Comparison of ENCODE assay signal across 10 cellular contexts in the genomic region with DNA sequence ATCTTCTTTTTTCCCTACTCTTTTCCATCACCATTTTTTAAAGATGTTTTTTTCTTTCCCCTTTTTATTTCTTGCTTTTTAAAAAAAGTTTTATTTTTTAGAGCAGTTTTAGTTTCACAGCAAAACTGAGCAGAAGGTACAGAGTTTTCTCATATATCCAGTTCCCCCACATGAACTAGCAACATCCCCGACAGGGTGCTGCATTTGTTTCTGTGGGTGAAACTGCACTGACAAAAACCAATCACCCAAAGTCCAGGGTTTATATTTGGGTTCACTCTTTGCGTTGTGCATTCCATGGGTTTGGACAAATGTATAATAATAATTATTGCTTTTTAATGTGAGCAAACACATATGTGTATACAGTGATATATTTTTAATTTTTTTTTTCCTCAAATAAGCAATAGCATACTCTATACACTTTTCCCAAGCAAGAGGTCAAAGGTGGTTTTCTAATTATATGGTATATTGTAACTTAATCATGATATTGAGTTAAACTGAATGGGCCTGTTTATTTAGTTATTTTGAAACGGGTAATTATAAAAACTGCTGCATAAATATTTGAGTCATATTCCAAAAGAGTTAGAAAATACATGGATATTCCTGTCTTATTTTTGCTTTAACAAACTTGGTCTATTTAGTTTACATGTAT. TPM values are rescaled to one million over a fixed set of nuclear protein-coding genes. Genes with fewer than 3 reads are reported as not detected.
DNase-seq lines count a peak whose midpoint lies in the region; ATAC-seq, FAIRE-seq and TF ChIP-seq lines count a peak whose summit lies in the region.
"Had no signal": no experiment of that assay in that cellular context is flagged by ENCODE, and none has a peak within 500 bp of the region (broad histone marks: within the 10 kb centered on the region; RNA-seq: fewer than 3 reads in every experiment).

No MANE protein-coding gene starts in this region.

- CTCF ChIA-PET in PC-3 (lab: Charles Lee) (no interaction called here), endothelial cell of umbilical vein (lab: Charles Lee) (interaction anchor here (0.9 to 1.2 kb wide), 2 partner anchors 8 to 10 kb away, joined by 3 to 4 read pairs; no protein-coding TSS in a partner anchor)

- POLR2A ChIA-PET in PC-3 (lab: Charles Lee; ENCODE audit: unreplicated experiment): no interaction called here
- POLR2A ChIA-PET in endothelial cell of umbilical vein (lab: Charles Lee): no interaction called here

- peaks cover 3% of the 10 kb centered on the region for H3F3A ChIP-seq in PC-3 (ENCODE audit: low read length, unreplicated experiment)

- BruUV-seq in PC-3 (replicated peaks; lab: Mats Ljungman, UMichigan): no TSS peak
- no TSS peak for BruUV-seq in endothelial cell of umbilical vein (replicated peaks; lab: Mats Ljungman, UMichigan)

- H4K20me1 ChIP-seq in PC-3 (ENCODE audit: low read length) (peaks cover 3% of the 10 kb centered on the region; the same call in 1 of the 2 replicates), endothelial cell of umbilical vein (replicated peaks; ENCODE audit: control insufficient read depth, extremely low read depth, insufficient read depth, low read length) (peaks cover 9% of the 10 kb centered on the region)

- TF ChIP-seq POLR2A in endothelial cell of umbilical vein (IDR thresholded peaks at IDR 0.05; ENCODE audit: low read depth, low read length) (no peak), vagina (IDR thresholded peaks at IDR 0.05) (no peak), esophagus muscularis mucosa (IDR thresholded peaks at IDR 0.05; ENCODE audit: low read depth) (no peak)

- TF ChIP-seq EP300 in esophagus muscularis mucosa (IDR thresholded peaks at IDR 0.05): no peak

- no peak overlapping the region for H3K9ac ChIP-seq in PC-3 (ENCODE audit: low read length)
- no peak overlapping the region for H3K9ac ChIP-seq in endothelial cell of umbilical vein (replicated peaks; ENCODE audit: extremely low read depth, insufficient read depth, low read length)

- 72% methylated on average over 3 of the region's 3 CpGs for WGBS in esophagus muscularis mucosa

- peaks cover 81% of the 10 kb centered on the region for H3K4me1 ChIP-seq in left ventricle myocardium inferior
- peaks cover 25% of the 10 kb centered on the region for H3K4me1 ChIP-seq in PC-3 (ENCODE audit: insufficient read depth, low read length)
- peaks cover 29% of the 10 kb centered on the region for H3K4me1 ChIP-seq in endothelial cell of umbilical vein (ENCODE audit: control insufficient read depth, extremely low read depth, insufficient read depth, low read length)
- peaks cover 84% of the 10 kb centered on the region for H3K4me1 ChIP-seq in vagina
- peaks cover 49 to 81% (median 69%) of the 10 kb centered on the region in 4 donors for H3K4me1 ChIP-seq in esophagus muscularis mucosa

- peak overlapping the region; percentile 71 for H3K4me2 ChIP-seq in PC-3 (ENCODE audit: low read length)
- peak overlapping the region; percentile 74 for H3K4me2 ChIP-seq in endothelial cell of umbilical vein (ENCODE audit: insufficient read depth, low read length)

- no peak for ATAC-seq in PC-3
- ATAC-seq in HG03520 (IDR thresholded peaks at IDR 0.05; ENCODE audit: unreplicated experiment): no peak
- ATAC-seq: upper lobe of right lung had no signal

- peak overlapping the region; percentile 59 for H3K27ac ChIP-seq in left ventricle myocardium inferior (replicated peaks)
- H3K27ac ChIP-seq in PC-3 (ENCODE audit: low read length): peak overlapping the region; percentile 41
- no peak overlapping the region for H3K27ac ChIP-seq in endothelial cell of umbilical vein (ENCODE audit: insufficient read depth, low read depth, low read length)
- H3K27ac ChIP-seq in vagina: peak overlapping the region; percentile 20
- H3K27ac ChIP-seq in esophagus muscularis mucosa (replicated peaks in 1 of 4): no peak overlapping the region
- H3K27ac ChIP-seq: upper lobe of right lung had no signal

- H3K9me3 ChIP-seq in left ventricle myocardium inferior (replicated peaks) (no peaks in the 10 kb centered on the region), PC-3 (ENCODE audit: low read length) (no peaks in the 10 kb centered on the region), endothelial cell of umbilical vein (replicated peaks; ENCODE audit: control insufficient read depth, insufficient read depth, low read length) (no peaks in the 10 kb centered on the region), vagina (no peaks in the 10 kb centered on the region), esophagus muscularis mucosa (no peaks in the 10 kb centered on the region)
- H3K9me3 ChIP-seq: upper lobe of right lung had no signal

- H3K79me2 ChIP-seq in PC-3 (ENCODE audit: low read length) (peaks cover 77% of the 10 kb centered on the region), endothelial cell of umbilical vein (ENCODE audit: control insufficient read depth, insufficient read depth, low read length) (peaks cover 77% of the 10 kb centered on the region)

- H3K4me3 ChIP-seq in left ventricle myocardium inferior: peak overlapping the region; percentile 26
- H3K4me3 ChIP-seq in PC-3 (ENCODE audit: low read length): peak overlapping the region; percentile 42; the same call in 1 of the 2 replicates
- H3K4me3 ChIP-seq in endothelial cell of umbilical vein (replicated peaks in 1 of 3; ENCODE audit: insufficient read depth in 1 of 3, low read depth in 1 of 3, low read length in 3 of 3): peak overlapping the region in 1 of 3 experiments; percentile 35
- peak overlapping the region in 1 of 2 donors; percentile 7 for H3K4me3 ChIP-seq in vagina
- no peak overlapping the region for H3K4me3 ChIP-seq in esophagus muscularis mucosa
- H3K4me3 ChIP-seq: upper lobe of right lung had no signal

- FAIRE-seq in endothelial cell of umbilical vein (lab: Jason Lieb, UNC): no peak
- FAIRE-seq: RCC 7860 had no signal

- no peaks in the 10 kb centered on the region for H3K27me3 ChIP-seq in left ventricle myocardium inferior (ENCODE audit: low read depth)
- no peaks in the 10 kb centered on the region for H3K27me3 ChIP-seq in PC-3 (ENCODE audit: low read length)
- H3K27me3 ChIP-seq in endothelial cell of umbilical vein (ENCODE audit: control insufficient read depth in 2 of 2, insufficient read depth in 2 of 2, low read length in 2 of 2): no peaks in the 10 kb centered on the region
- no peaks in the 10 kb centered on the region for H3K27me3 ChIP-seq in vagina
- no peaks in the 10 kb centered on the region for H3K27me3 ChIP-seq in esophagus muscularis mucosa
- H3K27me3 ChIP-seq: upper lobe of right lung had no signal

- TF ChIP-seq CTCF in left ventricle myocardium inferior (IDR thresholded peaks at IDR 0.05; ENCODE audit: borderline replicate concordance) (no peak), PC-3 (conservative IDR thresholded peaks at IDR 0.05; ENCODE audit: low read depth, low read length) (no peak), endothelial cell of umbilical vein (IDR thresholded peaks at IDR 0.05; ENCODE audit: extremely low read depth in 1 of 2, insufficient read depth in 1 of 2, low read depth in 1 of 2, low read length in 2 of 2) (no peak), vagina (IDR thresholded peaks at IDR 0.05) (no peak), esophagus muscularis mucosa (IDR thresholded peaks at IDR 0.05) (no peak)

- H2AFZ ChIP-seq in PC-3 (ENCODE audit: low read length) (peak overlapping the region; percentile 44; the same call in 1 of the 2 replicates), endothelial cell of umbilical vein (ENCODE audit: low read depth, low read length) (no peak overlapping the region)

- no peaks in the 10 kb centered on the region for H3K36me3 ChIP-seq in left ventricle myocardium inferior
- H3K36me3 ChIP-seq in PC-3 (ENCODE audit: low read depth, low read length): no peaks in the 10 kb centered on the region
- H3K36me3 ChIP-seq in endothelial cell of umbilical vein (ENCODE audit: control insufficient read depth in 2 of 2, extremely low read depth in 1 of 2, insufficient read depth in 2 of 2, low read length in 2 of 2): no peaks in the 10 kb centered on the region
- H3K36me3 ChIP-seq in vagina: no peaks in the 10 kb centered on the region
- no peaks in the 10 kb centered on the region for H3K36me3 ChIP-seq in esophagus muscularis mucosa
- H3K36me3 ChIP-seq: upper lobe of right lung had no signal

- intact Hi-C loops in left ventricle myocardium inferior (cut with micrococcal nuclease): loop anchor here (10.0 kb wide), 1 partner anchor 90 kb away; no protein-coding TSS in a partner anchor
- intact Hi-C loops in cardiac septum (cut with DNase I): no loop called here
- intact Hi-C loops in PC-3 (cut with micrococcal nuclease): no loop called here
- intact Hi-C loops in endothelial cell of umbilical vein (cut with micrococcal nuclease): no loop called here
- intact Hi-C loops in vagina (cut with DNase I): no loop called here
- intact Hi-C loops in esophagus muscularis mucosa (cut with DNase I): no loop called here

- DNase-seq in left ventricle myocardium inferior (no peak), cardiac septum (ENCODE audit: low spot score) (no peak), PC-3 (no peak), endothelial cell of umbilical vein (ENCODE audit: low read depth, low spot score) (no peak), vagina (ENCODE audit: extremely low spot score in 2 of 2) (no peak), esophagus muscularis mucosa (ENCODE audit: extremely low spot score) (no peak), AG08396 (ENCODE audit: low spot score) (no peak)
- DNase-seq: upper lobe of right lung had no signal

- no peaks in the 10 kb centered on the region for H3K9me1 ChIP-seq in endothelial cell of umbilical vein (replicated peaks; ENCODE audit: control insufficient read depth, extremely low read depth, insufficient read depth, low read length)

- no peaks in the 10 kb centered on the region for H3K9me2 ChIP-seq in PC-3 (replicated peaks; ENCODE audit: low read length)

- dilution Hi-C loops in endothelial cell of umbilical vein (cut with MboI; ENCODE audit: extremely low pct_ligation_motif_present, low sequenced_read_pairs): no loop called here

TF ChIP-seq in endothelial cell of umbilical vein, 7 proteins besides CTCF, POLR2A, EP300 and RAD21 (continues in another document):
- no peak for TF ChIP-seq FOS (IDR thresholded peaks at IDR 0.05; ENCODE audit: borderline replicate concordance, insufficient read depth, low read length)

RNA-seq across cellular contexts. Expression of a gene that starts 50.3 kb away (rescaled TPM):
- total RNA-seq in left ventricle myocardium inferior (24.7 TPM), cardiac septum (33.2 TPM), PC-3 (2014; rRNA removed) (45.4 and 68.8 TPM in 2 replicates), endothelial cell of umbilical vein (38.4 and 39.1 TPM in 2 replicates), vagina (45.9 TPM), esophagus muscularis mucosa (100 to 1,000 TPM in 2 of 4 donors, 10 to 100 TPM in 2; 59.8 to 130 (median 96.2) TPM)
- 18.9 and 23.8 TPM in 2 replicates for polyA plus RNA-seq in endothelial cell of umbilical vein
- polyA plus RNA-seq in endothelial cell of umbilical vein (2011; cell fraction: cytosol; rRNA removed): 26.7 and 35.5 TPM in 2 replicates
- 10.0 and 13.5 TPM in 2 replicates for polyA plus RNA-seq in endothelial cell of umbilical vein (2011; cell fraction: nucleus; rRNA removed)
- polyA plus RNA-seq in endothelial cell of umbilical vein (2012): 33.3 and 43.6 TPM in 2 replicates
- 16.9 and 21.8 TPM in 2 replicates for polyA minus RNA-seq in endothelial cell of umbilical vein
- polyA minus RNA-seq in endothelial cell of umbilical vein (2011; cell fraction: cytosol; rRNA and poly(A)+ RNA removed): 2.9 TPM
- polyA minus RNA-seq in endothelial cell of umbilical vein (2011; cell fraction: nucleus; rRNA and poly(A)+ RNA removed): 8.8 and 16.7 TPM in 2 replicates

Comparison
In these comparisons a context has a peak if more than half of its experiments do, and no peak if none do; other contexts are left out.
1. H3K27ac ChIP-seq: peak in left ventricle myocardium inferior (single experiment), PC-3 (single experiment) and vagina (single experiment); none in endothelial cell of umbilical vein (single experiment) and esophagus muscularis mucosa (0 of 4).
2. H3K4me3 ChIP-seq: peak in left ventricle myocardium inferior (single experiment) and PC-3 (single experiment); none in esophagus muscularis mucosa (0 of 4).